Comparison of ENCODE assay signal across 8 cellular contexts in the genomic region with DNA sequence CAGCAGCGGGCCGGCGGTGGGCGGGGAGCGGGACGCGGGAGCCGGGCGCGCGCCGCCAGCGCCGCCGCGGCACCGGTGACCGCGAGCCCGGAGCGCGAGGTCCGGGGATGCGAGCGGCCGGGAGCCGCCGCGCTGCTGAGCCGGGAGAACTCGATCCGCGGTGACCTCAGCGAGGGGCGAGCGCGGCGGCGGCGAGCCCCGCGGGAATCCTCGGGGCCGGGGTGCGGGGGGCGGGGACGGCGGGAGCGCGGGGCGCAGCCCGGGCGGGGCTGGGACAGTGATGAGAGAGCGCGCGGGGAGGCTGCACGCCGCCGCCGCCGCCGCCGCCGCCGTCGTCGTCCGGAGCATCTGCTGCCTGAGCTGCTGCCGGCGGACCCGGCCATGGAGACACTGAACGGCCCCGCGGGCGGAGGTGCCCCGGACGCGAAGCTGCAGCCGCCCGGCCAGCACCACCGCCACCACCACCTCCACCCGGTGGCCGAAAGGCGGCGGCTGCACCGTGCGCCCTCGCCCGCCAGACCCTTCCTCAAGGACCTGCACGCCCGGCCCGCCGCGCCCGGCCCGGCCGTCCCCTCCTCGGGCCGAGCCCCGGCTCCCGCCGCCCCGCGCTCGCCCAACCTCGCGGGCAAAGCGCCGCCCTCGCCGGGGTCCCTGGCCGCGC. TPM values are rescaled to one million over a fixed set of nuclear protein-coding genes. Genes with fewer than 3 reads are reported as not detected.
DNase-seq lines count a peak whose midpoint lies in the region; ATAC-seq lines count a peak whose summit lies in the region.

Gene MTCL1 (plus strand): TSS at position 277 of the 661 bp plus-strand sequence. CDS start 105 bp downstream, at position 382.

- in situ Hi-C loops in SK-MEL-5 (cut with HindIII; ENCODE audit: low pct_unique_long_range_greater_than_20kb, low sequenced_read_pairs) = no loop called here

- peak; percentile 76 for DNase-seq in EH (ENCODE audit: low read depth)
- peak; percentile 45 for DNase-seq in SK-MEL-5 (ENCODE audit: low read depth, low spot score)
- DNase-seq in cerebellar cortex (ENCODE audit: low spot score) = peak; percentile 47
- DNase-seq in kidney glomerular epithelial cell (lab: John Stamatoyannopoulos, UW) = peak; percentile 40
- peak; percentile 5 to 19 for DNase-seq in stimulated activated CD4-positive, alpha-beta T cell treated with anti-CD3 and anti-CD28 coated beads, Interleukin-2, amount 100 ng/mL, for 48 hours
- DNase-seq in DMS79 (lab: John Stamatoyannopoulos, UW) = no peak

- ATAC-seq in GM19468 (IDR thresholded peaks at IDR 0.05; ENCODE audit: extremely low read depth, unreplicated experiment) (peak; percentile 15), HG03469 (IDR thresholded peaks at IDR 0.05; ENCODE audit: unreplicated experiment) (peak; percentile 26)

RNA-seq across cellular contexts. Expression of gene MTCL1, which starts in this region (rescaled TPM):
- total RNA-seq in SK-MEL-5 (2014; rRNA removed; shearing (Covaris generic)) = 3.8 and 6.6 TPM in 2 replicates
- polyA plus RNA-seq in SK-MEL-5 (2015; cell fraction: cytosol; rRNA removed) = 5.6 and 5.9 TPM in 2 replicates
- 13.9 and 21.7 TPM in 2 replicates for polyA plus RNA-seq in SK-MEL-5 (2015; cell fraction: nucleus; rRNA removed)
